In genomic region chr18:1998121-1998520, GRCh38 we compare ENCODE assay signal across 20 cellular contexts.
"Had no signal": no experiment of that assay in that cellular context is flagged by ENCODE, and none has a peak within 500 bp of the region (broad histone marks: within the 10 kb centered on the region; RNA-seq: fewer than 3 reads in every experiment).

No MANE protein-coding gene starts in this region.

- H3K27me3 ChIP-seq: esophagus muscularis mucosa, right lobe of liver, transverse colon had no signal

- H3K27ac ChIP-seq: esophagus muscularis mucosa, parathyroid adenoma, right lobe of liver, skin epidermis, transverse colon had no signal

- H3K9ac ChIP-seq: parathyroid adenoma had no signal

- ATAC-seq: activated CD4-positive, CD25-positive, alpha-beta regulatory T cell treated with anti-CD3 and anti-CD28 coated beads, Interleukin-2, amount 50 U/mL, for 24 hours; mucosa of descending colon; right lobe of liver; stimulated activated naive B cell treated with anti-CD40 and anti-IgM and Interleukin-4, amounts not matched to agents 10 μg/mL and 1 μg/mL and 100 μg/mL, for 72 hours had no signal

- H3K36me3 ChIP-seq: esophagus muscularis mucosa, right lobe of liver, transverse colon had no signal

- H3K4me3 ChIP-seq: esophagus muscularis mucosa, mucosa of descending colon, right lobe of liver, skin epidermis, transverse colon had no signal

- DNase-seq: activated CD4-positive, alpha-beta memory T cell treated with anti-CD3 and anti-CD28 coated beads, Interleukin-2, amount 10 ng/mL, durations not matched to agents 7 days and 5 days; activated CD4-positive, alpha-beta T cell treated with anti-CD3 and anti-CD28 coated beads, Interleukin-2, amount 10 ng/mL, durations not matched to agents 24 days and 14 days; activated gamma-delta T cell; activated T-cell treated with anti-CD3 and anti-CD28 coated beads for 4 hours; aorta; central memory CD4-positive, alpha-beta T cell; dermis blood vessel endothelial cell; effector CD8-positive, alpha-beta T cell; hypothalamus; left cardiac atrium; mucosa of descending colon; nucleus accumbens; right lobe of liver; stimulated activated CD8-positive, alpha-beta memory T cell treated with anti-CD3 and anti-CD28 coated beads, Interleukin-4, amount 100 ng/mL, for 48 hours; stimulated activated naive B cell treated with anti-CD40 and anti-IgM and Interleukin-4, amounts not matched to agents 10 μg/mL and 1 μg/mL and 100 μg/mL, for 72 hours; transverse colon had no signal

- H2AFZ ChIP-seq: parathyroid adenoma had no signal

- H3K79me2 ChIP-seq: parathyroid adenoma had no signal

- H3K4me1 ChIP-seq: esophagus muscularis mucosa, parathyroid adenoma, right lobe of liver, transverse colon had no signal

- H3K9me3 ChIP-seq: esophagus muscularis mucosa, mucosa of descending colon, right lobe of liver, transverse colon had no signal
